8 cellular contexts compared by ENCODE assay signal in genomic region chr19:44914436-44915206, GRCh38. TPM values are rescaled to one million over a fixed set of nuclear protein-coding genes. Genes with fewer than 3 reads are reported as not detected.
DNase-seq lines count a peak whose midpoint lies in the region; ATAC-seq and TF ChIP-seq lines count a peak whose summit lies in the region.
"Not testable (repeated sequence)": the region's sequence is repeated elsewhere in the genome, so short reads cannot be mapped to it uniquely, and the experiment has no call there.

Gene APOC1, plus strand, starts transcription at chr19:44914608. Its CDS starts 284 bp downstream, at chr19:44914892.

- H3K9me3 Mint-ChIP-seq in chondrocyte (ENCODE audit: low read depth), result not testable (repeated sequence)

- H3K36me3 Mint-ChIP-seq in chondrocyte (ENCODE audit: low read depth), result not testable (repeated sequence)

- not testable (repeated sequence) for H3K27me3 Mint-ChIP-seq in chondrocyte (ENCODE audit: low read depth)

- peak within 1 kb of the TSS; percentile 93 for H3K4me3 Mint-ChIP-seq in chondrocyte (ENCODE audit: unreplicated experiment)

- H3K4me1 Mint-ChIP-seq in chondrocyte (ENCODE audit: low read depth), result peaks cover 32% of the 10 kb centered on the region

- CTCF ChIA-PET in AG04450 (lab: Charles Lee), result interaction anchor here (0.7 to 0.8 kb wide), 2 partner anchors 11 to 35 kb away, joined by 3 to 8 read pairs; no protein-coding TSS in a partner anchor

- not testable (repeated sequence) for TF ChIP-seq CTCF in AG04450 (IDR thresholded peaks at IDR 0.05; ENCODE audit: low read depth, low read length)
- TF ChIP-seq CTCF in chondrocyte (IDR thresholded peaks at IDR 0.05), result peak; percentile 8

- POLR2A ChIA-PET in AG04450 (lab: Yijun Ruan, JAX), result interaction anchor here (0.7 to 0.8 kb wide), 2 partner anchors 30 to 40 kb away, joined by 4 to 9 read pairs; partner anchors contain the start of gene CLPTM1

- DNase-seq in AG04450 (ENCODE audit: low read depth, low spot score) (peak; percentile 36), GM19238 (ENCODE audit: insufficient read length, low spot score) (peak; percentile 98), NCI-H460 (ENCODE audit: extremely low read depth, low read depth) (peak; percentile 82), kidney glomerular epithelial cell (lab: John Stamatoyannopoulos, UW) (peak; percentile 84)
- DNase-seq in activated CD4-positive, alpha-beta T cell treated with anti-CD3 and anti-CD28 coated beads for 24 hours (ENCODE audit: low read depth in 2 of 2), result peak; percentile 55 to 72
- DNase-seq in chondrocyte (ENCODE audit: low spot score), result not testable (repeated sequence)
- peak; percentile 66 to 75 (median 74) for DNase-seq in stimulated activated CD4-positive, alpha-beta T cell treated with anti-CD3 and anti-CD28 coated beads, Interleukin-12 subunit alpha, Interleukin-12 subunit beta, amount 100 ng/mL, for 48 hours (ENCODE audit: low read depth in 2 of 3, low spot score in 1 of 3)

- peak within 1 kb of the TSS; percentile 66 for H3K4me3 ChIP-seq in AG04450 (ENCODE audit: low read depth, low read length)

- peak within 1 kb of the TSS; percentile 83 for H3K27ac Mint-ChIP-seq in chondrocyte (ENCODE audit: unreplicated experiment)

- peak; percentile 82 for ATAC-seq in HG03439 (IDR thresholded peaks at IDR 0.05; ENCODE audit: unreplicated experiment)

- H3K27me3 ChIP-seq in AG04450 (ENCODE audit: control insufficient read depth, insufficient read depth, low read length), result not testable (repeated sequence)

- H3K27ac ChIP-seq in AG04450 (ENCODE audit: low read depth, low read length), result not testable (repeated sequence)

- not testable (repeated sequence) for H3K9me3 ChIP-seq in AG04450 (ENCODE audit: control insufficient read depth, insufficient read depth, low read length)

RNA-seq across cellular contexts. Expression of gene APOC1, which starts in this region (rescaled TPM):
- polyA plus RNA-seq in AG04450 (2011; rRNA removed), result 3.4 and 4.9 TPM in 2 replicates
- polyA minus RNA-seq in AG04450 (2011; rRNA and poly(A)+ RNA removed), result 0.74 and 0.83 TPM in 2 replicates
- total RNA-seq in NCI-H460 (2014; rRNA removed; shearing (Covaris generic)), result 6.1 and 9.6 TPM in 2 replicates
- polyA plus RNA-seq in NCI-H460 (2014; cell fraction: nucleus; rRNA removed), result 1.2 and 3.3 TPM in 2 replicates
- 2.2 to 6.9 TPM in 2 of 3 replicates, not detected in the other for total RNA-seq in chondrocyte
